Comparison of ENCODE assay signal across 18 cellular contexts in the genomic region with DNA sequence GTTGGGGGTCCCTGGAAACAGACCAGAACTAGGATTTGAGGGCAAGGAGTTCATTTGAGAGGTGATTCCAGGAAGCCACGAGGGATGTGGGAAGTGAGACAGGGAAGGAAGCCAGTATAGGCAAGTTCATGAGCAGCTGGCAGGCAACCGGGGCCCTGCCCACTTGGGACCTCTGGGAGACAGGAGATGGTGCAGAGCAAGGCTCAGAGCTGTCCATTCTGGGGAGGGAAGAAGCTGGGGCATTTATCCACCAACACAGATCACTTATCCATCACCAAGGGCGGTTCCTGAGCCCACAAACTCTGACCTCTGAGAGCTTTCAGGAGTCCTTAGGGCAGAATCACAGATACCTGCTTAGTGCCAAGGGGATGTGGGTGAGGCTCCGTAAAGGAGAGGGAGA. TPM values are rescaled to one million over a fixed set of nuclear protein-coding genes. Genes with fewer than 3 reads are reported as not detected.
DNase-seq lines count a peak whose midpoint lies in the region; ATAC-seq, FAIRE-seq and TF ChIP-seq lines count a peak whose summit lies in the region.
"Had no signal": no experiment of that assay in that cellular context is flagged by ENCODE, and none has a peak within 500 bp of the region (broad histone marks: within the 10 kb centered on the region; RNA-seq: fewer than 3 reads in every experiment).

No MANE protein-coding gene starts in this region.

- peaks cover 6% of the 10 kb centered on the region for H3F3A ChIP-seq in SK-N-SH (replicated peaks; ENCODE audit: insufficient read depth)
- H3F3A ChIP-seq in PC-9 (ENCODE audit: insufficient read depth, low read depth), result peaks cover 14% of the 10 kb centered on the region

- H3K27me3 ChIP-seq in SK-N-SH (ENCODE audit: insufficient read depth), result no peaks in the 10 kb centered on the region
- no peaks in the 10 kb centered on the region for H3K27me3 ChIP-seq in PC-9 (ENCODE audit: insufficient read depth, low read depth)
- H3K27me3 ChIP-seq in keratinocyte (ENCODE audit: control insufficient read depth, extremely low read depth, insufficient read depth, low read length), result no peaks in the 10 kb centered on the region
- H3K27me3 ChIP-seq in MG63, result no peaks in the 10 kb centered on the region

- DNase-seq in SK-N-SH (no peak), PC-9 (no peak), keratinocyte (ENCODE audit: low read depth, low spot score) (no peak), T-helper 1 cell (no peak), MG63 (no peak), HFFc6 (no peak)
- DNase-seq: DND-41, GOT3, NCI-H1048, NCI-H748 treated with DMSO at 0.1 percent for 48 hours, SHP77 treated with DMSO at 0.1 percent for 48 hours, T-helper 2 cell had no signal

- CTCF ChIA-PET in SK-N-SH (lab: Yijun Ruan, JAX) (interaction anchor here (1.2 kb wide), 1 partner anchor 48 kb away, joined by 5 read pairs; no protein-coding TSS in a partner anchor), PC-9 (lab: Charles Lee) (interaction anchor here (0.7 to 1.8 kb wide), 2 partner anchors 18 to 35 kb away, joined by 3 to 5 read pairs; no protein-coding TSS in a partner anchor)

- H4K20me1 ChIP-seq in SK-N-SH (ENCODE audit: insufficient read depth) (no peaks in the 10 kb centered on the region), PC-9 (ENCODE audit: insufficient read depth) (no peaks in the 10 kb centered on the region), keratinocyte (ENCODE audit: control insufficient read depth, extremely low read depth, insufficient read depth, low read length) (no peaks in the 10 kb centered on the region)

- no peaks in the 10 kb centered on the region for H3K36me3 Mint-ChIP-seq in HFFc6 (ENCODE audit: low read depth)

- FAIRE-seq in keratinocyte (lab: Jason Lieb, UNC), result peak; percentile 56
- FAIRE-seq: G401.6, GM12878, GM18507, K562, RCC 7860 had no signal

- no peaks in the 10 kb centered on the region for H3K9me3 Mint-ChIP-seq in HFFc6

- no peaks in the 10 kb centered on the region for H3K9me2 ChIP-seq in SK-N-SH
- no peaks in the 10 kb centered on the region for H3K9me2 ChIP-seq in PC-9 (ENCODE audit: insufficient read depth)

- no peak overlapping the region for H3K27ac Mint-ChIP-seq in HFFc6

- H3K27ac ChIP-seq in SK-N-SH (ENCODE audit: low read depth in 2 of 2, low read length in 1 of 2), result no peak overlapping the region
- no peak overlapping the region for H3K27ac ChIP-seq in PC-9
- no peak overlapping the region for H3K27ac ChIP-seq in keratinocyte (ENCODE audit: control insufficient read depth, insufficient read depth, low read length)

- no peaks in the 10 kb centered on the region for H3K79me2 ChIP-seq in SK-N-SH (ENCODE audit: insufficient read depth)
- H3K79me2 ChIP-seq in PC-9 (ENCODE audit: low read depth), result no peaks in the 10 kb centered on the region
- no peaks in the 10 kb centered on the region for H3K79me2 ChIP-seq in keratinocyte (ENCODE audit: control insufficient read depth, insufficient read depth, low read length)

- intact Hi-C loops in PC-9 (cut with micrococcal nuclease; ENCODE audit: unreplicated experiment), result loop anchor here (1.0 kb wide), 1 partner anchor 48 kb away; no protein-coding TSS in a partner anchor

- dilution Hi-C loops in keratinocyte (cut with MboI; ENCODE audit: extremely low pct_ligation_motif_present, low sequenced_read_pairs), result no loop called here

- BruUV-seq in PC-9 (replicated peaks; lab: Mats Ljungman, UMichigan), result no TSS peak

- TF ChIP-seq CTCF in SK-N-SH (IDR thresholded peaks at IDR 0.05) (no peak), PC-9 (conservative IDR thresholded peaks at IDR 0.05) (no peak), keratinocyte (optimal IDR thresholded peaks at IDR 0.05 in 1 of 3, IDR thresholded peaks at IDR 0.05 in 1 of 3, conservative IDR thresholded peaks at IDR 0.05 in 1 of 3; ENCODE audit: extremely low read depth in 1 of 3, insufficient read depth in 2 of 3, low read length in 3 of 3) (no peak), HFFc6 (IDR thresholded peaks at IDR 0.05) (no peak)

- ATAC-seq in SK-N-SH treated with all-trans-retinoic acid at 6 μM for 48 hours, result peak; percentile 48
- ATAC-seq: GM12878, K562 had no signal

- peaks cover 27% of the 10 kb centered on the region for H3K27me3 Mint-ChIP-seq in HFFc6 (ENCODE audit: insufficient read depth)

- H3K36me3 ChIP-seq in SK-N-SH (replicated peaks in 1 of 2; ENCODE audit: control insufficient read depth in 1 of 2, insufficient read depth in 2 of 2, low read length in 1 of 2), result peaks cover 0 to 14% of the 10 kb centered on the region in 2 experiments
- H3K36me3 ChIP-seq in PC-9 (ENCODE audit: low read depth), result no peaks in the 10 kb centered on the region
- no peaks in the 10 kb centered on the region for H3K36me3 ChIP-seq in keratinocyte (ENCODE audit: control insufficient read depth in 2 of 2, extremely low read depth in 1 of 2, insufficient read depth in 2 of 2, low read length in 2 of 2)
- H3K36me3 ChIP-seq in MG63, result no peaks in the 10 kb centered on the region

- H3K4me3 Mint-ChIP-seq in HFFc6, result no peak overlapping the region

- H3K4me2 ChIP-seq in SK-N-SH (no peak overlapping the region), PC-9 (peak overlapping the region; percentile 56), keratinocyte (ENCODE audit: control insufficient read depth, extremely low read depth, insufficient read depth, low read depth, low read length) (no peak overlapping the region)

- H2AFZ ChIP-seq in SK-N-SH (ENCODE audit: low read depth) (no peak overlapping the region), PC-9 (no peak overlapping the region), keratinocyte (ENCODE audit: control insufficient read depth, low read length) (no peak overlapping the region)

- H3K4me1 Mint-ChIP-seq in HFFc6 (ENCODE audit: low read depth), result no peaks in the 10 kb centered on the region

- no peak for TF ChIP-seq EP300 in SK-N-SH (IDR thresholded peaks at IDR 0.05; ENCODE audit: borderline replicate concordance in 1 of 2, low read depth in 1 of 2, low read length in 1 of 2)

- H3K4me1 ChIP-seq in SK-N-SH (ENCODE audit: control insufficient read depth in 1 of 2, insufficient read depth in 2 of 2, low read depth in 1 of 2, low read length in 1 of 2), result peaks cover 0 to 26% of the 10 kb centered on the region in 2 experiments; a peak in 1 of 4 replicates
- peaks cover 36% of the 10 kb centered on the region for H3K4me1 ChIP-seq in PC-9 (replicated peaks; ENCODE audit: insufficient read depth)
- H3K4me1 ChIP-seq in keratinocyte (ENCODE audit: control insufficient read depth, extremely low read depth, insufficient read depth, low read length), result peaks cover 31% of the 10 kb centered on the region

- POLR2A ChIA-PET in SK-N-SH (lab: Yijun Ruan, JAX) (no interaction called here), PC-9 (lab: Charles Lee; ENCODE audit: unreplicated experiment) (interaction anchor here (0.7 kb wide), 2 partner anchors 106 to 1670 kb away, joined by 3 to 5 read pairs; no protein-coding TSS in a partner anchor)

- H3K9me3 ChIP-seq in SK-N-SH (no peaks in the 10 kb centered on the region), PC-9 (ENCODE audit: insufficient read depth, low read depth) (no peaks in the 10 kb centered on the region), keratinocyte (ENCODE audit: control insufficient read depth, low read depth, low read length) (no peaks in the 10 kb centered on the region), MG63 (no peaks in the 10 kb centered on the region)

- H3K9ac ChIP-seq in SK-N-SH (no peak overlapping the region), keratinocyte (ENCODE audit: control insufficient read depth, extremely low read depth, insufficient read depth, low read length) (no peak overlapping the region)

- TF ChIP-seq RAD21 in SK-N-SH (IDR thresholded peaks at IDR 0.05; ENCODE audit: low read length), result no peak

- H3K4me3 ChIP-seq in SK-N-SH (ENCODE audit: low read depth in 2 of 2, low read length in 1 of 2) (no peak overlapping the region), PC-9 (no peak overlapping the region), keratinocyte (ENCODE audit: control insufficient read depth in 2 of 3, extremely low read depth in 1 of 3, insufficient read depth in 2 of 3, low read depth in 1 of 3, low read length in 3 of 3) (no peak overlapping the region), MG63 (no peak overlapping the region)
- H3K4me3 ChIP-seq: GM12878, K562 had no signal

- no peaks in the 10 kb centered on the region for H3K9me1 ChIP-seq in keratinocyte (ENCODE audit: control insufficient read depth, extremely low read depth, insufficient read depth, low read length)

- 73% methylated on average over 3 of the region's 4 CpGs for WGBS in SK-N-SH (ENCODE audit: low lambda C conversion rate)

TF ChIP-seq in SK-N-SH, 30 proteins besides CTCF, POLR2A, EP300 and RAD21 (continues in another document):
- no peak for TF ChIP-seq GATA2 (CRISPR knock-in tag; IDR thresholded peaks at IDR 0.05)
- no peak for TF ChIP-seq FOSL2 (IDR thresholded peaks at IDR 0.05; ENCODE audit: borderline replicate concordance, low read depth)
- no peak for TF ChIP-seq EZH2phosphoT487 (IDR thresholded peaks at IDR 0.05; ENCODE audit: borderline replicate concordance, low read depth)
- no peak for TF ChIP-seq MXI1 (IDR thresholded peaks at IDR 0.05; ENCODE audit: low read depth, low read length)
- TF ChIP-seq, protein P1, sequence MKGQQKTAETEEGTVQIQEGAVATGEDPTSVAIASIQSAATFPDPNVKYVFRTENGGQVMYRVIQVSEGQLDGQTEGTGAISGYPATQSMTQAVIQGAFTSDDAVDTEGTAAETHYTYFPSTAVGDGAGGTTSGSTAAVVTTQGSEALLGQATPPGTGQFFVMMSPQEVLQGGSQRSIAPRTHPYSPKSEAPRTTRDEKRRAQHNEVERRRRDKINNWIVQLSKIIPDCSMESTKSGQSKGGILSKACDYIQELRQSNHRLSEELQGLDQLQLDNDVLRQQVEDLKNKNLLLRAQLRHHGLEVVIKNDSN (IDR thresholded peaks at IDR 0.05; ENCODE audit: borderline replicate concordance, low read depth), result no peak

RNA-seq across cellular contexts. Expression of a gene that starts 16.8 kb away (rescaled TPM):
- 0.97 and 1.7 TPM in 2 replicates for polyA plus RNA-seq in SK-N-SH (2012; rRNA removed)
- 0.77 and 0.84 TPM in 2 replicates for polyA plus RNA-seq in SK-N-SH (2012; cell fraction: cytosol; rRNA removed)
- polyA plus RNA-seq in SK-N-SH (2012; cell fraction: nucleus; rRNA removed), result 0.75 and 1.2 TPM in 2 replicates
- 0.43 and 0.48 TPM in 2 replicates for total RNA-seq in PC-9 (2021)
- polyA plus RNA-seq in keratinocyte, result 0.06 to 0.34 TPM (median 0.32 TPM) in 3 replicates
- 0.42 TPM for polyA plus RNA-seq in keratinocyte (2011; ENCODE audit: low read depth)
- polyA plus RNA-seq in keratinocyte (2011; cell fraction: cytosol; rRNA removed), result 0.18 and 0.22 TPM in 2 replicates
- polyA plus RNA-seq in keratinocyte (2011; cell fraction: nucleus; rRNA removed), result 0.38 and 0.60 TPM in 2 replicates
- polyA plus RNA-seq in keratinocyte (2012; ENCODE audit: low replicate concordance), result 1.9 TPM in 1 of 2 replicates, not detected in the other
- polyA minus RNA-seq in keratinocyte, result 0.64 TPM in 1 of 3 replicates, not detected in the others
- polyA minus RNA-seq in keratinocyte (2011; cell fraction: cytosol; rRNA and poly(A)+ RNA removed), result not detected
- 0.32 TPM in 1 of 2 replicates, not detected in the other for polyA minus RNA-seq in keratinocyte (2011; cell fraction: nucleus; rRNA and poly(A)+ RNA removed)
- 3.0 and 4.7 TPM in 2 replicates for total RNA-seq in MG63 (2014; rRNA removed; shearing (Covaris generic); ENCODE audit: low replicate concordance)
- total RNA-seq in HFFc6 (2021; fragmentation: NEBNext Ultra II Directional; extraction: Animal tissue kit (Norgen Biotek cat#: 25700)), result not detected
- total RNA-seq: K562 had no signal
- polyA plus RNA-seq: K562 had no signal
